20 cellular contexts compared by ENCODE assay signal in the genomic region with DNA sequence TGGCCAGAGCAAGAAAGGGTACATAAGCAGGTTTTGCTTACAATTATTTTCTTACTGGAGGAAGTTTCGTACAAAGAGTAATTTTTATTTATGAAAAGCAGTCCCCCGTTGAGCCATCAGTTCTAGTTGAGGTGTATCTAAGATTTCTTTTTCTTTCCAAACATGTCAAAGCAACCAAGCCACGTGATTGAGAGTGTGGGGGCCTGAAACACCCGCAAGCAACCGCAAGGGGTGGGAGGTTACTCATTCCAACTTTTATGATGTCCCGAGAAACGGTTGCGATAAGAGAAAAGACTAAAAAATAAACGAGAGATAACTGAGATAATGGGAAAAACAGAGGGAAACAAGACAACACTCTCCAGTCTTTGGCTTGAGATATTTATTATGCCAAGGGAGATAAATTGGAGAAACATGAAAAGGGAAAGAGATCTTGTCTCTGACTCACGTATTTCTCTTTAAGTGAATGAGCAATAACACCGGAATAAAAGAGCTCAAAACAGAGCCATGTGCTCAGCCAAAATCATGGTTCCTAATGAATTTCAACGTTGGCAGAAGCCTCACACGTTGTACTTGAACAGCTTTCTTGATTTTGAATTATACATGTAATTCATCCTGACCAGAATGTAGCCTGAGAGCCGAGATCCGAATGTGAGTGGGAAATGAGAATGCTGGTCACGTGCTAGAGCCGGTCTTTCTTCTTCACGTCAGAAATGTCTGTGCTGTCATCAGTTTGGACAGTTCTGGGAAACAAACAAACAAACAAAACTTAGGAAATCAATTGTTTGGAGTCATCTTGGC.
"Had no signal": no experiment of that assay in that cellular context is flagged by ENCODE, and none has a peak within 500 bp of the region (broad histone marks: within the 10 kb centered on the region; RNA-seq: fewer than 3 reads in every experiment).

No MANE protein-coding gene starts in this region.

- H3K9ac ChIP-seq: parathyroid adenoma had no signal

- H3K9me3 ChIP-seq: ascending aorta, lower lobe of right lung, mucosa of descending colon, neutrophil had no signal

- H3K4me1 ChIP-seq: ascending aorta, breast epithelium, lower lobe of right lung, parathyroid adenoma, stomach had no signal

- H3K27ac ChIP-seq: ascending aorta, breast epithelium, lower lobe of right lung, neutrophil, parathyroid adenoma, SK-N-MC, stomach had no signal

- H3K27ac Mint-ChIP-seq: activated CD4-positive, alpha-beta T cell treated with anti-CD3 and anti-CD28 coated beads for 36 hours; naive B cell; stimulated activated effector memory CD8-positive, alpha-beta T cell treated with anti-CD3 and anti-CD28 coated beads, Interleukin-12 subunit alpha, Interleukin-12 subunit beta, amount 100 ng/mL, for 72 hours had no signal

- H3K79me2 ChIP-seq: parathyroid adenoma had no signal

- H3K4me3 ChIP-seq: ascending aorta, breast epithelium, lower lobe of right lung, mucosa of descending colon, SK-N-MC, stomach had no signal

- H3K36me3 ChIP-seq: ascending aorta, breast epithelium, lower lobe of right lung, neutrophil, stomach had no signal

- ATAC-seq: activated CD4-positive, alpha-beta T cell treated with anti-CD3 and anti-CD28 coated beads for 36 hours; left cardiac atrium; lower lobe of right lung; mucosa of descending colon; sciatic nerve; stimulated activated effector memory CD8-positive, alpha-beta T cell treated with anti-CD3 and anti-CD28 coated beads, Interleukin-12 subunit alpha, Interleukin-12 subunit beta, amount 100 ng/mL, for 72 hours had no signal

- DNase-seq: activated CD4-positive, alpha-beta T cell treated with anti-CD3 and anti-CD28 coated beads for 36 hours; activated CD4-positive, alpha-beta T cell treated with anti-CD3 and anti-CD28 coated beads, Interleukin-2, amount 50 U/mL, for 48 hours; activated naive CD4-positive, alpha-beta T cell treated with Interleukin-2 at 50 U/mL for 16 hours; cerebellar nuclear complex; cortex of kidney; foreskin fibroblast; left cardiac atrium; lower lobe of right lung; mucosa of descending colon; naive B cell; stimulated activated CD4-positive, alpha-beta T cell treated with anti-CD3 and anti-CD28 coated beads, Interleukin-4, amount 100 ng/mL, for 24 hours; stomach; trophoblast cell had no signal

- H3K4me1 Mint-ChIP-seq: activated CD4-positive, alpha-beta T cell treated with anti-CD3 and anti-CD28 coated beads for 36 hours; naive B cell; stimulated activated effector memory CD8-positive, alpha-beta T cell treated with anti-CD3 and anti-CD28 coated beads, Interleukin-12 subunit alpha, Interleukin-12 subunit beta, amount 100 ng/mL, for 72 hours had no signal

- H2AFZ ChIP-seq: parathyroid adenoma had no signal

- H3K27me3 ChIP-seq: ascending aorta, breast epithelium, neutrophil, stomach had no signal

- H3K36me3 Mint-ChIP-seq: naive B cell; stimulated activated effector memory CD8-positive, alpha-beta T cell treated with anti-CD3 and anti-CD28 coated beads, Interleukin-12 subunit alpha, Interleukin-12 subunit beta, amount 100 ng/mL, for 72 hours had no signal

- H3K4me3 Mint-ChIP-seq: activated CD4-positive, alpha-beta T cell treated with anti-CD3 and anti-CD28 coated beads for 36 hours; naive B cell; stimulated activated effector memory CD8-positive, alpha-beta T cell treated with anti-CD3 and anti-CD28 coated beads, Interleukin-12 subunit alpha, Interleukin-12 subunit beta, amount 100 ng/mL, for 72 hours had no signal

- H3K27me3 Mint-ChIP-seq: activated CD4-positive, alpha-beta T cell treated with anti-CD3 and anti-CD28 coated beads for 36 hours; naive B cell had no signal
